15 cellular contexts compared by ENCODE assay signal in genomic region chr7:46681865-46682503, GRCh38.
A peak's percentile ranks its signal among the peaks of the same experiment; 100 is the strongest.
DNase-seq lines count a peak whose midpoint lies in the region; TF ChIP-seq lines count a peak whose summit lies in the region.
"Had no signal": no experiment of that assay in that cellular context is flagged by ENCODE, and none has a peak within 500 bp of the region (broad histone marks: within the 10 kb centered on the region; RNA-seq: fewer than 3 reads in every experiment).

No MANE protein-coding gene starts in this region.

- H3K4me3 ChIP-seq in SJSA1 (no peak overlapping the region), fibroblast of the aortic adventitia (ENCODE audit: low read depth, low read length) (no peak overlapping the region), sigmoid colon (no peak overlapping the region), PC-9 (no peak overlapping the region)
- H3K4me3 ChIP-seq: adrenal gland, lower lobe of right lung, spleen had no signal

- peak overlapping the region; percentile 76 for H3K27ac ChIP-seq in SJSA1
- H3K27ac ChIP-seq in sigmoid colon = no peak overlapping the region
- H3K27ac ChIP-seq in PC-9 = no peak overlapping the region
- H3K27ac ChIP-seq: adrenal gland, lower lobe of right lung, spleen had no signal

- intact Hi-C loops in sigmoid colon (cut with DNase I) (no loop called here), PC-9 (cut with micrococcal nuclease; ENCODE audit: unreplicated experiment) (no loop called here)

- TF ChIP-seq POLR2A in sigmoid colon (IDR thresholded peaks at IDR 0.05) = no peak

- no peaks in the 10 kb centered on the region for H3K9me2 ChIP-seq in PC-9 (ENCODE audit: insufficient read depth)

- no TSS peak for BruUV-seq in PC-9 (replicated peaks; lab: Mats Ljungman, UMichigan)

- no peak overlapping the region for H2AFZ ChIP-seq in PC-9

- H3F3A ChIP-seq in PC-9 (ENCODE audit: insufficient read depth, low read depth) = no peaks in the 10 kb centered on the region; the same call in 1 of the 2 replicates

- CTCF ChIA-PET in PC-9 (lab: Charles Lee) = no interaction called here

- no peaks in the 10 kb centered on the region for H3K79me2 ChIP-seq in PC-9 (ENCODE audit: low read depth)

- no peaks in the 10 kb centered on the region for H3K27me3 ChIP-seq in SJSA1 (replicated peaks)
- no peaks in the 10 kb centered on the region for H3K27me3 ChIP-seq in sigmoid colon
- H3K27me3 ChIP-seq in PC-9 (ENCODE audit: insufficient read depth, low read depth) = no peaks in the 10 kb centered on the region
- H3K27me3 ChIP-seq: adrenal gland, spleen had no signal

- no peaks in the 10 kb centered on the region for H4K20me1 ChIP-seq in PC-9 (ENCODE audit: insufficient read depth)

- 73 to 79% methylated on average over 12 of the region's 12 CpGs for WGBS in sigmoid colon, 2 donors

- TF ChIP-seq EP300 in sigmoid colon (IDR thresholded peaks at IDR 0.05) = no peak

- H3K36me3 ChIP-seq in SJSA1 (no peaks in the 10 kb centered on the region), sigmoid colon (no peaks in the 10 kb centered on the region), PC-9 (ENCODE audit: low read depth) (no peaks in the 10 kb centered on the region)
- H3K36me3 ChIP-seq: adrenal gland, lower lobe of right lung, spleen had no signal

- H3K4me2 ChIP-seq in PC-9 = no peak overlapping the region

- POLR2A ChIA-PET in PC-9 (lab: Charles Lee; ENCODE audit: unreplicated experiment) = interaction anchor here (0.8 kb wide), 1 partner anchor 123 kb away, joined by 3 read pairs; no protein-coding TSS in a partner anchor

- DNase-seq in SJSA1 (ENCODE audit: low read depth in 1 of 2, low spot score in 2 of 2) (no peak), fibroblast of the aortic adventitia (ENCODE audit: low read depth) (peak; percentile 19), sigmoid colon (peak; percentile 73), AML-193 (lab: John Stamatoyannopoulos, UW) (no peak), dedifferentiated amniotic fluid mesenchymal stem cell (ENCODE audit: extremely low spot score) (no peak), PC-9 (no peak)
- no peak for DNase-seq in activated effector memory CD4-positive, alpha-beta T cell treated with anti-CD3 and anti-CD28 coated beads, Interleukin-2, amount 50 U/mL, for 16 hours
- DNase-seq: adrenal gland, cerebellar nuclear complex, lower lobe of right lung, NCI-H1694, NCI-H345, posterior cingulate gyrus, spleen had no signal

- peaks cover 24% of the 10 kb centered on the region for H3K4me1 ChIP-seq in SJSA1 (replicated peaks)
- H3K4me1 ChIP-seq in sigmoid colon = peaks cover 0 to 6% (median 2%) of the 10 kb centered on the region in 4 donors
- H3K4me1 ChIP-seq in PC-9 (replicated peaks; ENCODE audit: insufficient read depth) = 0 out of 2 replicates have a peak, but pooled peaks cover 6% of the 10 kb centered on the region
- H3K4me1 ChIP-seq: adrenal gland, lower lobe of right lung, spleen had no signal

- peak; percentile 37; the same call in 2 of the 3 replicates for TF ChIP-seq CTCF in GM12872 (IDR thresholded peaks at IDR 0.05; ENCODE audit: insufficient read depth, low read depth, low read length)
- no peak for TF ChIP-seq CTCF in fibroblast of the aortic adventitia (IDR thresholded peaks at IDR 0.05; ENCODE audit: insufficient read depth, low read length)
- no peak for TF ChIP-seq CTCF in sigmoid colon (IDR thresholded peaks at IDR 0.05)
- TF ChIP-seq CTCF in PC-9 (conservative IDR thresholded peaks at IDR 0.05) = no peak

- H3K9me3 ChIP-seq in SJSA1 (replicated peaks) (no peaks in the 10 kb centered on the region), sigmoid colon (no peaks in the 10 kb centered on the region), PC-9 (ENCODE audit: insufficient read depth, low read depth) (no peaks in the 10 kb centered on the region)
- H3K9me3 ChIP-seq: adrenal gland, lower lobe of right lung had no signal

Comparison
In these comparisons a context has a peak if more than half of its experiments do, and no peak if none do; other contexts are left out.
1. DNase-seq: peak in fibroblast of the aortic adventitia (single experiment) and sigmoid colon (single experiment); none in SJSA1 (0 of 2), AML-193 (0 of 2), dedifferentiated amniotic fluid mesenchymal stem cell (single experiment), activated effector memory CD4-positive, alpha-beta T cell treated with anti-CD3 and anti-CD28 coated beads, Interleukin-2, amount 50 U/mL, for 16 hours (single experiment) and PC-9 (0 of 2).